12 cellular contexts compared by ENCODE assay signal in genomic region chr1:212290608-212291007, GRCh38. TPM values are rescaled to one million over a fixed set of nuclear protein-coding genes. Genes with fewer than 3 reads are reported as not detected.
DNase-seq lines count a peak whose midpoint lies in the region; ATAC-seq, FAIRE-seq and TF ChIP-seq lines count a peak whose summit lies in the region.
"Had no signal": no experiment of that assay in that cellular context is flagged by ENCODE, and none has a peak within 500 bp of the region (broad histone marks: within the 10 kb centered on the region; RNA-seq: fewer than 3 reads in every experiment).

No MANE protein-coding gene starts in this region.

- no peaks in the 10 kb centered on the region for H3K9me3 Mint-ChIP-seq in CD8-positive, alpha-beta T cell
- H3K9me3 Mint-ChIP-seq in T-helper 2 cell treated with Interferon-gamma antibody and Interleukin-4, amounts not matched to agents 5 μg/mL and 100 μg/mL, for 36 hours: no peaks in the 10 kb centered on the region
- H3K9me3 Mint-ChIP-seq in immature natural killer cell: no peaks in the 10 kb centered on the region

- peak; percentile 85 for FAIRE-seq in GM19239 (lab: Jason Lieb, UNC)

- H3K36me3 ChIP-seq in CD8-positive, alpha-beta T cell (ENCODE audit: insufficient read depth, low read length): no peaks in the 10 kb centered on the region
- H3K36me3 ChIP-seq in gastroesophageal sphincter (no peaks in the 10 kb centered on the region), left lung (no peaks in the 10 kb centered on the region), A673 (ENCODE audit: insufficient read depth, low read length, poor library complexity, severe bottlenecking) (no peaks in the 10 kb centered on the region)
- H3K36me3 ChIP-seq: ascending aorta had no signal

- CTCF ChIA-PET in CD8-positive, alpha-beta T cell (lab: Charles Lee): interaction anchor here (1.0 to 5.7 kb wide), 10 partner anchors 20 to 610 kb away, joined by 3 to 67 read pairs (median 4); no protein-coding TSS in a partner anchor
- CTCF ChIA-PET in A673 (lab: Charles Lee): interaction anchor here (1.2 kb wide), 1 partner anchor 610 kb away, joined by 3 read pairs; no protein-coding TSS in a partner anchor

- no peaks in the 10 kb centered on the region for H3K27me3 ChIP-seq in CD8-positive, alpha-beta T cell (ENCODE audit: insufficient read depth, low read length)
- H3K27me3 ChIP-seq in gastroesophageal sphincter: no peaks in the 10 kb centered on the region
- no peaks in the 10 kb centered on the region for H3K27me3 ChIP-seq in left lung
- H3K27me3 ChIP-seq in A673 (replicated peaks; ENCODE audit: insufficient read depth, low read depth, low read length, poor library complexity): no peaks in the 10 kb centered on the region
- H3K27me3 ChIP-seq: ascending aorta had no signal

- H3K27ac ChIP-seq in CD8-positive, alpha-beta T cell (ENCODE audit: low read depth, low read length): no peak overlapping the region
- no peak overlapping the region for H3K27ac ChIP-seq in gastroesophageal sphincter
- H3K27ac ChIP-seq in left lung: peak overlapping the region in 1 of 2 donors; percentile 100
- no peak overlapping the region for H3K27ac ChIP-seq in A673 (ENCODE audit: low read depth, low read length, poor library complexity, severe bottlenecking)

- peak overlapping the region; percentile 37 for H3K27ac Mint-ChIP-seq in CD8-positive, alpha-beta T cell
- peak overlapping the region; percentile 58 for H3K27ac Mint-ChIP-seq in T-helper 2 cell treated with Interferon-gamma antibody and Interleukin-4, amounts not matched to agents 5 μg/mL and 100 μg/mL, for 36 hours
- H3K27ac Mint-ChIP-seq in immature natural killer cell: peak overlapping the region; percentile 2 to 80 (median 40)

- no peak overlapping the region for H3K4me3 ChIP-seq in CD8-positive, alpha-beta T cell (ENCODE audit: low read depth, low read length)
- no peak overlapping the region for H3K4me3 ChIP-seq in gastroesophageal sphincter
- H3K4me3 ChIP-seq in left lung: no peak overlapping the region
- no peak overlapping the region for H3K4me3 ChIP-seq in A673 (ENCODE audit: low read depth, low read length, poor library complexity, severe bottlenecking)
- H3K4me3 ChIP-seq: ascending aorta, lung, PC-9 had no signal

- no peak for DNase-seq in CD8-positive, alpha-beta T cell
- DNase-seq in GM19239 (ENCODE audit: insufficient read length, low spot score) (no peak), immature natural killer cell (no peak), left lung (no peak), A673 (ENCODE audit: low spot score) (no peak)
- DNase-seq in T-helper 2 cell treated with Interferon-gamma antibody and Interleukin-4, amounts not matched to agents 5 μg/mL and 100 μg/mL, for 36 hours (ENCODE audit: low spot score): no peak
- DNase-seq: GDM1, NCI-H1436, PC-9 had no signal

- POLR2A ChIA-PET in CD8-positive, alpha-beta T cell (lab: Charles Lee): interaction anchor here (1.2 to 1.5 kb wide), 2 partner anchors 220 to 235 kb away, joined by 3 to 6 read pairs; no protein-coding TSS in a partner anchor
- POLR2A ChIA-PET in A673 (lab: Charles Lee; ENCODE audit: low non-redundant PET): no interaction called here

- peak overlapping the region; percentile 57 for H3K4me3 Mint-ChIP-seq in CD8-positive, alpha-beta T cell
- peak overlapping the region; percentile 75 for H3K4me3 Mint-ChIP-seq in T-helper 2 cell treated with Interferon-gamma antibody and Interleukin-4, amounts not matched to agents 5 μg/mL and 100 μg/mL, for 36 hours
- H3K4me3 Mint-ChIP-seq in immature natural killer cell: peak overlapping the region; percentile 20 to 78 (median 61)

- no TSS peak for BruUV-seq in A673 (replicated peaks; lab: Mats Ljungman, UMichigan)

- TF ChIP-seq CTCF in CD8-positive, alpha-beta T cell (IDR thresholded peaks at IDR 0.05): no peak
- TF ChIP-seq CTCF in gastroesophageal sphincter (IDR thresholded peaks at IDR 0.05) (no peak), left lung (IDR thresholded peaks at IDR 0.05) (no peak), A673 (conservative IDR thresholded peaks at IDR 0.05; ENCODE audit: low read depth, low read length) (no peak)

- peaks cover 17% of the 10 kb centered on the region for H3K36me3 Mint-ChIP-seq in CD8-positive, alpha-beta T cell
- peaks cover 34% of the 10 kb centered on the region for H3K36me3 Mint-ChIP-seq in T-helper 2 cell treated with Interferon-gamma antibody and Interleukin-4, amounts not matched to agents 5 μg/mL and 100 μg/mL, for 36 hours (ENCODE audit: low read depth)
- no peaks in the 10 kb centered on the region for H3K36me3 Mint-ChIP-seq in immature natural killer cell

- H3K27me3 Mint-ChIP-seq in CD8-positive, alpha-beta T cell (ENCODE audit: low read depth): no peaks in the 10 kb centered on the region
- no peaks in the 10 kb centered on the region for H3K27me3 Mint-ChIP-seq in T-helper 2 cell treated with Interferon-gamma antibody and Interleukin-4, amounts not matched to agents 5 μg/mL and 100 μg/mL, for 36 hours (ENCODE audit: low read depth)
- H3K27me3 Mint-ChIP-seq in immature natural killer cell (ENCODE audit: low read depth in 3 of 3): peaks cover 3 to 6% (median 5%) of the 10 kb centered on the region in 3 donors

- intact Hi-C loops in CD8-positive, alpha-beta T cell (cut with DNase I, micrococcal nuclease): loop anchor here (1.0 to 5.0 kb wide), 6 partner anchors 37 to 610 kb away; no protein-coding TSS in a partner anchor
- intact Hi-C loops in left lung (cut with DNase I): loop anchor here in 1 of 2 donors (5.0 kb wide), 1 partner anchor 218 kb away; no protein-coding TSS in a partner anchor
- intact Hi-C loops in A673 (cut with micrococcal nuclease; ENCODE audit: unreplicated experiment): loop anchor here (2.0 kb wide), 1 partner anchor 228 kb away; no protein-coding TSS in a partner anchor

- no peak for TF ChIP-seq POLR2A in gastroesophageal sphincter (IDR thresholded peaks at IDR 0.05)

- no peak for ATAC-seq in CD8-positive, alpha-beta T cell
- no peak for ATAC-seq in gastroesophageal sphincter
- no peak for ATAC-seq in left lung

- H3K4me1 Mint-ChIP-seq in CD8-positive, alpha-beta T cell (ENCODE audit: low read depth): peaks cover 77% of the 10 kb centered on the region
- H3K4me1 Mint-ChIP-seq in T-helper 2 cell treated with Interferon-gamma antibody and Interleukin-4, amounts not matched to agents 5 μg/mL and 100 μg/mL, for 36 hours (ENCODE audit: low read depth): peaks cover 50% of the 10 kb centered on the region
- H3K4me1 Mint-ChIP-seq in immature natural killer cell: peaks cover 75 to 90% of the 10 kb centered on the region in 2 donors

- no peaks in the 10 kb centered on the region for H3K9me3 ChIP-seq in CD8-positive, alpha-beta T cell (ENCODE audit: low read length)
- no peaks in the 10 kb centered on the region for H3K9me3 ChIP-seq in gastroesophageal sphincter
- no peaks in the 10 kb centered on the region for H3K9me3 ChIP-seq in left lung
- H3K9me3 ChIP-seq in A673 (ENCODE audit: low read depth, low read length, poor library complexity, severe bottlenecking): no peaks in the 10 kb centered on the region
- H3K9me3 ChIP-seq: ascending aorta had no signal

- peaks cover 63% of the 10 kb centered on the region for H3K4me1 ChIP-seq in CD8-positive, alpha-beta T cell (ENCODE audit: insufficient read depth, low read length)
- H3K4me1 ChIP-seq in gastroesophageal sphincter (peaks cover 14 to 86% (median 15%) of the 10 kb centered on the region in 3 donors), left lung (peaks cover 24 to 87% of the 10 kb centered on the region in 2 donors), A673 (ENCODE audit: insufficient read depth, low read length, poor library complexity, severe bottlenecking) (peaks cover 28% of the 10 kb centered on the region)

- TF ChIP-seq EP300 in gastroesophageal sphincter (IDR thresholded peaks at IDR 0.05): no peak

RNA-seq across cellular contexts. Expression of gene PPP2R5A, which starts 5.4 kb away (rescaled TPM):
- total RNA-seq in CD8-positive, alpha-beta T cell: 10 to 100 TPM; 57.8 to 60.5 TPM
- polyA plus RNA-seq in immature natural killer cell: 10 to 100 TPM; 57.0 to 87.2 (median 64.6) TPM
- total RNA-seq in gastroesophageal sphincter (10 to 100 TPM; 43.2 to 88.9 (median 59.5) TPM), left lung (10 to 100 TPM; 61.1 to 71.9 TPM), A673 (2021) (13.9 and 16.7 TPM in 2 replicates)
